Comparison of ENCODE assay signal across 28 cellular contexts in the genomic region with DNA sequence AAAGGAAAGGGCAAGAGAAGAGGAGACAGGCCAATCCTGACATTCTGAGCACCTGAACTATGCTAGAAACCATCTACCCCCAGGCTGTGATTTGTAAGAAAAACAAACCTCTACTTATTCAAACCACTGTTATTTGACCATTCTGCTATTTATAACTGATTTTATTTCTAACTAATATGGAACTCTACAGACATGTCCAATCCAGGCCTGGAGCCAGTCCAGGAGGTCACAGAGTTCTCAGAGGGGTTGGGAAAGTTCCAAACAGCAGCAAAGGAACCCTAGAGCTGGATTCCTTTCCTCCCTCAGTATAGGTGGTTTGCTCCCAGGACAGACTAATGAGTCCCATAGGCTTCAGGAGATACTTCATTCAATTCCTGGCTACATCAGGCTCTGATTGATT. TPM values are rescaled to one million over a fixed set of nuclear protein-coding genes. Genes with fewer than 3 reads are reported as not detected.
"Had no signal": no experiment of that assay in that cellular context is flagged by ENCODE, and none has a peak within 500 bp of the region (broad histone marks: within the 10 kb centered on the region; RNA-seq: fewer than 3 reads in every experiment).

No MANE protein-coding gene starts in this region.

- H3K4me3 ChIP-seq: hepatocyte, spleen, upper lobe of right lung had no signal

- H3K27ac ChIP-seq: hepatocyte, spleen, upper lobe of right lung had no signal

- DNase-seq: activated B cell treated with CpG ODN at 0.5 μM for 24 hours; activated CD4-positive, alpha-beta T cell treated with anti-CD3 and anti-CD28 coated beads for 36 hours; activated CD4-positive, alpha-beta T cell treated with anti-CD3 and anti-CD28 coated beads, Interleukin-2, amount 50 U/mL, for 4 hours; activated CD8-positive, alpha-beta memory T cell treated with anti-CD3 and anti-CD28 coated beads for 24 hours; activated CD8-positive, alpha-beta memory T cell treated with anti-CD3 and anti-CD28 coated beads, Interleukin-2, amount 50 U/mL, for 4 hours; activated naive CD4-positive, alpha-beta T cell treated with Interleukin-2 at 50 U/mL for 16 hours; activated naive CD8-positive, alpha-beta T cell treated with anti-CD3 and anti-CD28 coated beads for 36 hours; activated T-cell treated with anti-CD3 and anti-CD28 coated beads, Interleukin-2, amount 50 U/mL, for 24 hours; amniotic stem cell; effector CD4-positive, alpha-beta T cell; erythroblast; foreskin fibroblast; kidney glomerular epithelial cell; mesenchymal stem cell; occipital lobe; posterior cingulate gyrus; retina; spleen; stimulated activated CD4-positive, alpha-beta T cell treated with anti-CD3 and anti-CD28 coated beads, Interleukin-4, amount 100 ng/mL, for 1 hour; stimulated activated naive CD4-positive, alpha-beta T cell treated with Interleukin-2 at 50 U/mL for 16 hours; T1000; upper lobe of right lung had no signal

- H3K4me1 ChIP-seq: upper lobe of right lung had no signal

- H3K36me3 ChIP-seq: spleen, upper lobe of right lung had no signal

- H3K9me3 ChIP-seq: spleen, upper lobe of right lung had no signal

- H3K27me3 ChIP-seq: hepatocyte, spleen, upper lobe of right lung had no signal

- ATAC-seq: activated CD4-positive, alpha-beta T cell treated with anti-CD3 and anti-CD28 coated beads for 36 hours; upper lobe of right lung had no signal

RNA-seq across cellular contexts. Expression of gene SIAH3, which starts 24.2 kb away (rescaled TPM):
- total RNA-seq: activated B cell treated with CpG ODN at 0.5 μM for 24 hours, bronchial epithelial cell, fibroblast of lung, myocyte, subcutaneous adipose tissue, upper lobe of right lung had no signal
- polyA plus RNA-seq: fibroblast of lung, hepatocyte, liver had no signal
